Comparison of ENCODE assay signal across 1 cellular context in genomic region chr6:13413466-13413862, GRCh38.
TF ChIP-seq lines count a peak whose summit lies in the region.

No MANE protein-coding gene starts in this region.

TF ChIP-seq in A549, 52 proteins besides CTCF, POLR2A, EP300 and RAD21 (continued from another document):
- TF ChIP-seq BCL3 (IDR thresholded peaks at IDR 0.05), result no peak
- TF ChIP-seq POLR2AphosphoS2 (conservative IDR thresholded peaks at IDR 0.05; ENCODE audit: low read length), result no peak
- no peak for TF ChIP-seq TP53 (CRISPR knock-in tag; IDR thresholded peaks at IDR 0.05)
- no peak for TF ChIP-seq FOSL2 (IDR thresholded peaks at IDR 0.05)
- TF ChIP-seq FOSL2 (CRISPR knock-in tag; IDR thresholded peaks at IDR 0.05), result no peak
